In genomic region chr12:97921957-97922722, GRCh38 we compare ENCODE assay signal across 11 cellular contexts.
A peak's percentile ranks its signal among the peaks of the same experiment; 100 is the strongest.
DNase-seq lines count a peak whose midpoint lies in the region; ATAC-seq and TF ChIP-seq lines count a peak whose summit lies in the region.
"Had no signal": no experiment of that assay in that cellular context is flagged by ENCODE, and none has a peak within 500 bp of the region (broad histone marks: within the 10 kb centered on the region; RNA-seq: fewer than 3 reads in every experiment).

No MANE protein-coding gene starts in this region.

- no peaks in the 10 kb centered on the region for H3K4me1 Mint-ChIP-seq in neural progenitor cell

- H3K27ac ChIP-seq in neural progenitor cell, result no peak overlapping the region
- H3K27ac ChIP-seq: right lobe of liver had no signal

- H3K4me3 ChIP-seq in epithelial cell of esophagus (ENCODE audit: low read length) (no peak overlapping the region), neural progenitor cell (no peak overlapping the region)
- H3K4me3 ChIP-seq: right lobe of liver had no signal

- H3K4me1 ChIP-seq in neural progenitor cell, result no peaks in the 10 kb centered on the region
- H3K4me1 ChIP-seq: right lobe of liver had no signal

- H3K36me3 Mint-ChIP-seq in neural progenitor cell, result no peaks in the 10 kb centered on the region

- no peaks in the 10 kb centered on the region for H4K20me1 ChIP-seq in neural progenitor cell (ENCODE audit: low read depth)

- no peaks in the 10 kb centered on the region for H3K36me3 ChIP-seq in neural progenitor cell
- H3K36me3 ChIP-seq: right lobe of liver had no signal

- no peak overlapping the region for H3K9ac ChIP-seq in neural progenitor cell

- H3K4me2 ChIP-seq in neural progenitor cell, result no peak overlapping the region

- no peaks in the 10 kb centered on the region for H3F3A ChIP-seq in neural progenitor cell (ENCODE audit: low read depth)

- no peak overlapping the region for H3K4me3 Mint-ChIP-seq in neural progenitor cell

- no peak for ATAC-seq in GM21526 (IDR thresholded peaks at IDR 0.05; ENCODE audit: low FRiP score, unreplicated experiment)
- no peak for ATAC-seq in GM18520 (IDR thresholded peaks at IDR 0.05; ENCODE audit: unreplicated experiment)

- peak; percentile 64 for DNase-seq in AG20443 (ENCODE audit: low spot score)
- DNase-seq in RPMI7951 (ENCODE audit: low read depth), result peak; percentile 34
- DNase-seq in epithelial cell of esophagus (ENCODE audit: low read depth), result peak; percentile 29
- DNase-seq in neural progenitor cell (ENCODE audit: low spot score), result no peak
- DNase-seq in NCI-H1436 treated with DMSO at 0.1 percent for 48 hours (lab: John Stamatoyannopoulos, UW), result no peak
- DNase-seq in GF-D8 (lab: John Stamatoyannopoulos, UW), result no peak
- DNase-seq: activated effector memory CD4-positive, alpha-beta T cell treated with anti-CD3 and anti-CD28 coated beads, Interleukin-2, amount 50 U/mL, for 16 hours; cortex of kidney; right lobe of liver had no signal

- TF ChIP-seq CTCF in epithelial cell of esophagus (IDR thresholded peaks at IDR 0.05; ENCODE audit: insufficient read depth, low read depth, low read length, missing control alignments) (no peak), neural progenitor cell (IDR thresholded peaks at IDR 0.05) (no peak)

- no peaks in the 10 kb centered on the region for H3K79me2 ChIP-seq in neural progenitor cell (ENCODE audit: low read depth)

- no peaks in the 10 kb centered on the region for H3K9me3 Mint-ChIP-seq in neural progenitor cell

- H3K27me3 Mint-ChIP-seq in neural progenitor cell (ENCODE audit: insufficient read depth, low read depth), result no peaks in the 10 kb centered on the region

- no peaks in the 10 kb centered on the region for H3K27me3 ChIP-seq in neural progenitor cell
- H3K27me3 ChIP-seq: right lobe of liver had no signal

- no peak overlapping the region for H3K27ac Mint-ChIP-seq in neural progenitor cell

- H3K9me3 ChIP-seq in neural progenitor cell (ENCODE audit: low read depth), result no peaks in the 10 kb centered on the region
- H3K9me3 ChIP-seq: right lobe of liver had no signal

- peak overlapping the region; percentile 3 for H2AFZ ChIP-seq in neural progenitor cell (replicated peaks)

Comparison
In these comparisons a context has a peak if more than half of its experiments do, and no peak if none do; other contexts are left out.
1. DNase-seq: peak in AG20443 (single experiment), RPMI7951 (single experiment) and epithelial cell of esophagus (single experiment); none in neural progenitor cell (single experiment), NCI-H1436 treated with DMSO at 0.1 percent for 48 hours (single experiment) and GF-D8 (single experiment).